In genomic region chr5:150163547-150164059, GRCh38 we compare ENCODE assay signal across 11 cellular contexts. TPM values are rescaled to one million over a fixed set of nuclear protein-coding genes. Genes with fewer than 3 reads are reported as not detected.
DNase-seq lines count a peak whose midpoint lies in the region; ATAC-seq and TF ChIP-seq lines count a peak whose summit lies in the region.
"Had no signal": no experiment of that assay in that cellular context is flagged by ENCODE, and none has a peak within 500 bp of the region (broad histone marks: within the 10 kb centered on the region; RNA-seq: fewer than 3 reads in every experiment).

No MANE protein-coding gene starts in this region.

- no peaks in the 10 kb centered on the region; the same call in 1 of the 2 replicates for H3K27me3 Mint-ChIP-seq in HFFc6 (ENCODE audit: insufficient read depth)
- H3K27me3 Mint-ChIP-seq in CD8-positive, alpha-beta T cell (ENCODE audit: low read depth), result peaks cover 27% of the 10 kb centered on the region

- H3K9me3 ChIP-seq in liver (ENCODE audit: control insufficient read depth in 4 of 4, low read length in 3 of 4) (no peaks in the 10 kb centered on the region), thyroid gland (no peaks in the 10 kb centered on the region)
- no peaks in the 10 kb centered on the region for H3K9me3 ChIP-seq in CD8-positive, alpha-beta T cell (ENCODE audit: low read length)
- H3K9me3 ChIP-seq: neutrophil had no signal

- H3K27ac ChIP-seq in liver (ENCODE audit: low read depth in 1 of 2, low read length in 2 of 2) (no peak overlapping the region), thyroid gland (peak overlapping the region in 2 of 3 donors; percentile 38 to 49)
- H3K27ac ChIP-seq in CD8-positive, alpha-beta T cell (ENCODE audit: low read depth, low read length), result no peak overlapping the region
- H3K27ac ChIP-seq: neutrophil had no signal

- 62% methylated on average over 13 of the region's 13 CpGs for WGBS in liver
- WGBS in thyroid gland, 2 donors, result 60 to 67% methylated on average over 13 of the region's 13 CpGs

- H3K4me1 Mint-ChIP-seq in HFFc6 (ENCODE audit: low read depth), result peaks cover 54% of the 10 kb centered on the region
- peaks cover 3% of the 10 kb centered on the region for H3K4me1 Mint-ChIP-seq in CD8-positive, alpha-beta T cell (ENCODE audit: low read depth)

- DNase-seq in HFFc6 (no peak), cardiac fibroblast (ENCODE audit: low read depth in 2 of 2) (peak in 1 of 2 donors; percentile 59), thyroid gland (peak; percentile 23 to 24), kidney tubule cell (ENCODE audit: low spot score) (no peak)
- DNase-seq in stimulated activated CD4-positive, alpha-beta T cell treated with anti-CD3 and anti-CD28 coated beads, Interleukin-4, amount 100 ng/mL, for 24 hours, result no peak
- DNase-seq in CD8-positive, alpha-beta T cell, result no peak
- DNase-seq: NK-92 treated with Interleukin-12 subunit alpha and Interleukin-12 subunit beta, amount 100 ng/mL, for 24 hours; T-helper 2 cell had no signal

- POLR2A ChIA-PET in CD8-positive, alpha-beta T cell (lab: Charles Lee), result no interaction called here

- no peaks in the 10 kb centered on the region for H3K36me3 ChIP-seq in liver (ENCODE audit: control insufficient read depth in 4 of 4, insufficient read depth in 3 of 4, low read depth in 1 of 4, low read length in 3 of 4)
- H3K36me3 ChIP-seq in thyroid gland, result no peaks in the 10 kb centered on the region
- no peaks in the 10 kb centered on the region for H3K36me3 ChIP-seq in CD8-positive, alpha-beta T cell (ENCODE audit: insufficient read depth, low read length)
- H3K36me3 ChIP-seq: neutrophil had no signal

- peak overlapping the region; percentile 75 for H3K27ac Mint-ChIP-seq in HFFc6
- no peak overlapping the region for H3K27ac Mint-ChIP-seq in CD8-positive, alpha-beta T cell

- CTCF ChIA-PET in CD8-positive, alpha-beta T cell (lab: Charles Lee), result interaction anchor here (0.9 to 9.5 kb wide), 3 partner anchors 29 to 275 kb away, joined by 3 to 122 read pairs (median 8); no protein-coding TSS in a partner anchor

- TF ChIP-seq CTCF in HFFc6 (IDR thresholded peaks at IDR 0.05) (no peak), cardiac fibroblast (IDR thresholded peaks at IDR 0.05; ENCODE audit: low read depth, low read length) (peak; percentile 28), liver (IDR thresholded peaks at IDR 0.05; ENCODE audit: low read depth, low read length, missing input control) (no peak), thyroid gland (IDR thresholded peaks at IDR 0.05) (no peak)
- no peak for TF ChIP-seq CTCF in CD8-positive, alpha-beta T cell (IDR thresholded peaks at IDR 0.05)

- ATAC-seq in CD8-positive, alpha-beta T cell, result no peak

- H3K36me3 Mint-ChIP-seq in HFFc6 (ENCODE audit: low read depth), result no peaks in the 10 kb centered on the region
- H3K36me3 Mint-ChIP-seq in CD8-positive, alpha-beta T cell, result no peaks in the 10 kb centered on the region

- TF ChIP-seq POLR2A in thyroid gland (IDR thresholded peaks at IDR 0.05), result no peak

- no peak for TF ChIP-seq RAD21 in liver (IDR thresholded peaks at IDR 0.05)

- H3K4me1 ChIP-seq in liver (ENCODE audit: control insufficient read depth in 4 of 4, insufficient read depth in 4 of 4, low read length in 3 of 4) (peaks cover 0 to 4% (median 0%) of the 10 kb centered on the region in 4 donors), thyroid gland (peaks cover 0 to 16% of the 10 kb centered on the region in 2 donors)
- no peaks in the 10 kb centered on the region for H3K4me1 ChIP-seq in CD8-positive, alpha-beta T cell (ENCODE audit: insufficient read depth, low read length)

- H3K4me3 Mint-ChIP-seq in HFFc6, result no peak overlapping the region
- H3K4me3 Mint-ChIP-seq in CD8-positive, alpha-beta T cell, result no peak overlapping the region

- intact Hi-C loops in thyroid gland (cut with DNase I), result loop anchor here (2.0 kb wide), 1 partner anchor 53 kb away; no protein-coding TSS in a partner anchor
- intact Hi-C loops in CD8-positive, alpha-beta T cell (cut with DNase I, micrococcal nuclease), result no loop called here

- H3K4me3 ChIP-seq in cardiac fibroblast (replicated peaks in 1 of 2; ENCODE audit: low read depth in 2 of 2, low read length in 2 of 2), result no peak overlapping the region
- no peak overlapping the region for H3K4me3 ChIP-seq in liver (ENCODE audit: low read depth in 1 of 3, low read length in 3 of 3)
- no peak overlapping the region for H3K4me3 ChIP-seq in thyroid gland (replicated peaks in 1 of 3)
- no peak overlapping the region for H3K4me3 ChIP-seq in CD8-positive, alpha-beta T cell (ENCODE audit: low read depth, low read length)

- H3K27me3 ChIP-seq in liver (ENCODE audit: control insufficient read depth in 4 of 4, insufficient read depth in 4 of 4, low read length in 3 of 4) (peaks cover 0 to 4% (median 0%) of the 10 kb centered on the region in 4 donors), thyroid gland (peaks cover 3% of the 10 kb centered on the region)
- H3K27me3 ChIP-seq in CD8-positive, alpha-beta T cell (ENCODE audit: insufficient read depth, low read length), result peaks cover 9% of the 10 kb centered on the region

- no peaks in the 10 kb centered on the region for H3K9me3 Mint-ChIP-seq in HFFc6
- no peaks in the 10 kb centered on the region for H3K9me3 Mint-ChIP-seq in CD8-positive, alpha-beta T cell

- H3K9ac ChIP-seq in liver (ENCODE audit: low read depth in 1 of 2, low read length in 2 of 2), result no peak overlapping the region

TF ChIP-seq in liver, 16 proteins besides CTCF, POLR2A, EP300 and RAD21:
- no peak for TF ChIP-seq EGR1 (IDR thresholded peaks at IDR 0.05; ENCODE audit: low read depth in 2 of 2)
- TF ChIP-seq NR2F2 (IDR thresholded peaks at IDR 0.05), result peak; percentile 31
TF ChIP-seq in liver: peak in this region for 1.

RNA-seq across cellular contexts. Expression of gene CDX1, which starts 3.0 kb away (rescaled TPM):
- under 1 TPM in 1 of 6 experiments, not detected in 5; 0.11 TPM for total RNA-seq in HFFc6 (2021; fragmentation: NEBNext Ultra II Directional; extraction: Animal tissue kit (Norgen Biotek cat#: 25700))
- total RNA-seq in liver, result not detected
- not detected for polyA plus RNA-seq in liver
- not detected for total RNA-seq in thyroid gland
- not detected for total RNA-seq in CD8-positive, alpha-beta T cell
- total RNA-seq: H1 had no signal
- polyA plus RNA-seq: H1 had no signal

RNA-seq across cellular contexts. Expression of gene PDGFRB, which starts 8.0 kb away (rescaled TPM):
- total RNA-seq in HFFc6 (2021; fragmentation: NEBNext Ultra II Directional; extraction: Animal tissue kit (Norgen Biotek cat#: 25700)), result 100 to 1,000 TPM; 137 to 208 (median 180) TPM
- total RNA-seq in liver, result 10 to 100 TPM; 10.6 to 13.1 TPM
- 1 to 10 TPM; 5.2 to 6.1 TPM for polyA plus RNA-seq in liver
- total RNA-seq in thyroid gland, result 100 to 1,000 TPM in 2 of 4 donors, 10 to 100 TPM in 2; 47.3 to 108 (median 84.8) TPM
- under 1 TPM in 1 of 2 experiments, not detected in 1; 0.05 TPM for total RNA-seq in CD8-positive, alpha-beta T cell

RNA-seq across cellular contexts. Expression of gene SLC6A7, which starts 26.3 kb away (rescaled TPM):
- total RNA-seq in HFFc6 (2021; fragmentation: NEBNext Ultra II Directional; extraction: Animal tissue kit (Norgen Biotek cat#: 25700)), result not detected
- total RNA-seq in liver, result not detected
- polyA plus RNA-seq in liver, result not detected
- total RNA-seq in thyroid gland, result not detected
- not detected for total RNA-seq in CD8-positive, alpha-beta T cell

Comparison
In these comparisons a context has a peak if more than half of its experiments do, and no peak if none do; other contexts are left out.
1. DNase-seq: peak in thyroid gland (2 of 2); none in HFFc6 (single experiment), stimulated activated CD4-positive, alpha-beta T cell treated with anti-CD3 and anti-CD28 coated beads, Interleukin-4, amount 100 ng/mL, for 24 hours (single experiment), kidney tubule cell (single experiment) and CD8-positive, alpha-beta T cell (0 of 7).
2. H3K27ac ChIP-seq: peak in thyroid gland (2 of 3); none in liver (0 of 2) and CD8-positive, alpha-beta T cell (single experiment).
3. RNA of gene PDGFRB, which starts 8.0 kb away (total RNA-seq): 137 to 208 TPM in HFFc6, 47.3 to 108 TPM in thyroid gland and 10.6 to 13.1 TPM in liver; 0.05 TPM in CD8-positive, alpha-beta T cell; every median in the first group is over 4 times any median in the second.